In the genomic region with DNA sequence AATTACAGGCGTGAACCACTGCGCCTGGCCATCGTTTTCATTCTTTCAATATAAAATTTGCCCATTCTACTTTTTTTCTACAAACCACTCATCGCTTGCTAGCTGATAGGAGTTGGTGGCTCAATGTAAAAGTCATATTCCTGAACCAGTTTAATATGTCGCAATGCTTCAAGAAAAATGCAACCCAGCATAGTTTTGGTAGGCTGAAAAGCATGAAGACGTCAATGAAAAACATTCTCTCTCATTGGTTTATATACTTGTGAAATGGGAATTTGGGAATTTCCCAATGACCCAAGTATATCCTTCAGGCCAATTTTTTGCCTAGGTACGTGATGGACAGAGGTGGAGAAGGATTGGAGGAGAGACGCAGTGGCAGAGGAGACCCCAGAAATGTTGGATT, we compare ENCODE assay signal across 1 cellular context.
A peak's percentile ranks its signal among the peaks of the same experiment; 100 is the strongest.
TF ChIP-seq lines count a peak whose summit lies in the region.

No MANE protein-coding gene starts in this region.

TF ChIP-seq in HepG2, 621 proteins besides CTCF, POLR2A, EP300 and RAD21:
- TF ChIP-seq CEBPB (IDR thresholded peaks at IDR 0.05; ENCODE audit: borderline replicate concordance, low read depth, low read length), result peak; percentile 80
- no peak for TF ChIP-seq HNF4G (IDR thresholded peaks at IDR 0.05; ENCODE audit: borderline replicate concordance, low read depth, low read length)
- no peak for TF ChIP-seq HNF4G (CRISPR knock-in tag; IDR thresholded peaks at IDR 0.05; ENCODE audit: borderline replicate concordance, low read depth)
